In genomic region chr11:122202951-122203456, GRCh38 we compare ENCODE assay signal across 1 cellular context.
A peak's percentile ranks its signal among the peaks of the same experiment; 100 is the strongest.
TF ChIP-seq lines count a peak whose summit lies in the region.

No MANE protein-coding gene starts in this region.

TF ChIP-seq in GM12878, 131 proteins besides CTCF, POLR2A, EP300 and RAD21 (continued from another document):
- no peak for TF ChIP-seq REST (IDR thresholded peaks at IDR 0.05; ENCODE audit: low read depth, low read length)
- TF ChIP-seq SP1 (IDR thresholded peaks at IDR 0.05; ENCODE audit: low read depth, low read length): no peak
- 0 out of 2 replicates have a peak, but pooled peaks have one; percentile 16 for TF ChIP-seq TCF12 (IDR thresholded peaks at IDR 0.05; ENCODE audit: low read depth, low read length)
- TF ChIP-seq YY1 (IDR thresholded peaks at IDR 0.05; ENCODE audit: low read depth, low read length): peak; percentile 55; the same call in 1 of the 2 replicates
- TF ChIP-seq TCF7 (IDR thresholded peaks at IDR 0.05; ENCODE audit: borderline replicate concordance): no peak
- no peak for TF ChIP-seq STAT3 (IDR thresholded peaks at IDR 0.05; ENCODE audit: low read depth, low read length)
- TF ChIP-seq IRF3 (IDR thresholded peaks at IDR 0.05): no peak
- TF ChIP-seq PML (IDR thresholded peaks at IDR 0.05; ENCODE audit: low read length): no peak
- TF ChIP-seq STAT1 (conservative IDR thresholded peaks at IDR 0.05): 0 out of 2 replicates have a peak, but pooled peaks have one; percentile 39
- no peak for TF ChIP-seq SMARCA5 (IDR thresholded peaks at IDR 0.05)
- TF ChIP-seq KDM1A (IDR thresholded peaks at IDR 0.05; ENCODE audit: borderline replicate concordance): no peak
- TF ChIP-seq BRCA1 (IDR thresholded peaks at IDR 0.05; ENCODE audit: low read depth, low read length): no peak
- TF ChIP-seq RBBP5 (conservative IDR thresholded peaks at IDR 0.05): no peak
- peak; percentile 93 for TF ChIP-seq SMC3 (IDR thresholded peaks at IDR 0.05; ENCODE audit: borderline replicate concordance, low read length)
- TF ChIP-seq ZNF24 (IDR thresholded peaks at IDR 0.05): no peak
- no peak for TF ChIP-seq BHLHE40 (IDR thresholded peaks at IDR 0.05; ENCODE audit: borderline replicate concordance in 1 of 2, low read depth in 2 of 2, low read length in 1 of 2)
- no peak for TF ChIP-seq ZZZ3 (IDR thresholded peaks at IDR 0.05; ENCODE audit: control insufficient read depth, insufficient read length, low read depth)
